Comparison of ENCODE assay signal across 7 cellular contexts in the genomic region with DNA sequence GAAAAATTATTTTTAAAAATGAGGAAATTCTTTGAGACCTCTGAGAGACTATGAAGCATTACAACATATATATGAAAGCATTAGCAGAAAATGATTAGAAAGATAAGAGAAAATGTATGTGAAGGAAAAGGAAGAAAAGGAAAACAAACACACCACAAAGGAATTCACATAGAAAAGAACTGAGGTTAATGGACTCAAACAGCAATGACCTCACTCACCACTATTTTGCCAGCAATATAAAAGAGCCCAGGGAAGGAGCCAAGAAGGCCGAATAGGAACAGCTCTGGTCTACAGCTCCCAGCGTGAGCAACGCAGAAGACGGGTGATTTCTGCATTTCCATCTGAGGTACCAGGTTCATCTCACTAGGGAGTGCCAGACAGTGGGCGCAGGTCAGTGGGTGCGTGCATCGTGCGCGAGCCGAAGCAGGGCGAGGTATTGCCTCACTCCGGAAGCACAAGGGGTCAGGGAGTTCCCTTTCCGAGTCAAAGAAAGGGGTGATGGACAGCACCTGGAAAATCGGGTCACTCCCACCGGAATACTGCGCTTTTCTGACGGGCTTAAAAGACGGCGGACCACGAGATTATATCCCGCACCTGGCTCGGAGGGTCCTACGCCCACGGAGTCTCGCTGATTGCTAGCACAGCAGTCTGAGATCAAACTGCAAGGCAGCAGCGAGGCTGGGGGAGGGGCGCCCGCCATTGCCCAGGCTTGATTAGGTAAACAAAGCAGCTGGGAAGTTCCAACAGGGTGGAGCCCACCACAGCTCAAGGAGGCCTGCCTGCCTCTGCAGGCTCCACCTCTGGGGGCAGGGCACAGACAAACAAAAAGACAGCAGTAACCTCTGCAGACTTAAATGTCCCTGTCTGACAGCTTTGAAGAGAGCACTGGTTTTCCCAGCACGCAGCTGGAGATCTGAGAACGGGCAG.
DNase-seq lines count a peak whose midpoint lies in the region; FAIRE-seq and TF ChIP-seq lines count a peak whose summit lies in the region.
"Not testable (repeated sequence)": the region's sequence is repeated elsewhere in the genome, so short reads cannot be mapped to it uniquely, and the experiment has no call there.

No MANE protein-coding gene starts in this region.

- CTCF ChIA-PET in endothelial cell of umbilical vein (lab: Charles Lee) = not testable (repeated sequence)

- dilution Hi-C loops in endothelial cell of umbilical vein (cut with MboI; ENCODE audit: extremely low pct_ligation_motif_present, low sequenced_read_pairs) = not testable (repeated sequence)

- intact Hi-C loops in endothelial cell of umbilical vein (cut with micrococcal nuclease) = not testable (repeated sequence)

- not testable (repeated sequence) for H3K27me3 ChIP-seq in HUES64 (ENCODE audit: insufficient read depth, low read length); endothelial cell of umbilical vein (ENCODE audit: control insufficient read depth in 2 of 2, insufficient read depth in 2 of 2, low read length in 2 of 2); iPS-15b (ENCODE audit: control insufficient read depth, insufficient read depth, low read length)

- whole genome bisulfite sequencing in HUES64 = 22% methylated on average over 30 of the region's 30 CpGs

- peak overlapping the region; percentile 37; the same call in 1 of the 2 replicates for H3K27ac ChIP-seq in HUES64 (ENCODE audit: low read depth, low read length)
- H3K27ac ChIP-seq in endothelial cell of umbilical vein (ENCODE audit: insufficient read depth, low read depth, low read length) = peak overlapping the region; percentile 55

- H3K4me1 ChIP-seq in ES-I3 (ENCODE audit: insufficient read depth, low read length); HUES64 (ENCODE audit: insufficient read depth, low read length); iPS-15b (ENCODE audit: control insufficient read depth, insufficient read depth, low read length): not testable (repeated sequence)
- peaks cover 20% of the 10 kb centered on the region for H3K4me1 ChIP-seq in endothelial cell of umbilical vein (ENCODE audit: control insufficient read depth, extremely low read depth, insufficient read depth, low read length)

- H4K20me1 ChIP-seq in endothelial cell of umbilical vein (replicated peaks; ENCODE audit: control insufficient read depth, extremely low read depth, insufficient read depth, low read length) = not testable (repeated sequence)

- H3K36me3 ChIP-seq in ES-I3 (ENCODE audit: insufficient read depth, low read length); HUES64 (ENCODE audit: insufficient read depth, low read length); endothelial cell of umbilical vein (ENCODE audit: control insufficient read depth in 2 of 2, extremely low read depth in 1 of 2, insufficient read depth in 2 of 2, low read length in 2 of 2); iPS-15b (ENCODE audit: control insufficient read depth, insufficient read depth, low read length): not testable (repeated sequence)

- TSS peak; percentile 66 for BruUV-seq in endothelial cell of umbilical vein (replicated peaks; lab: Mats Ljungman, UMichigan)

- peaks cover 15% of the 10 kb centered on the region for H3K36me3 Mint-ChIP-seq in neural crest cell (ENCODE audit: low read depth)

- TF ChIP-seq CTCF in endothelial cell of umbilical vein (IDR thresholded peaks at IDR 0.05; ENCODE audit: extremely low read depth in 1 of 2, insufficient read depth in 1 of 2, low read depth in 1 of 2, low read length in 2 of 2); neural crest cell (conservative IDR thresholded peaks at IDR 0.05): not testable (repeated sequence)

- H3K4me3 Mint-ChIP-seq in neural crest cell = peak overlapping the region; percentile 84

- DNase-seq in RPMI7951 (ENCODE audit: low read depth) (peak; percentile 3), astrocyte of the hippocampus (ENCODE audit: low read depth, low spot score) (peak; percentile 77), endothelial cell of umbilical vein (ENCODE audit: low read depth, low spot score) (peak; percentile 72), neural crest cell (ENCODE audit: low read depth, low spot score) (peak; percentile 7)

- H3K27me3 Mint-ChIP-seq in neural crest cell (ENCODE audit: low read depth) = not testable (repeated sequence)

- not testable (repeated sequence) for H3K79me2 ChIP-seq in endothelial cell of umbilical vein (ENCODE audit: control insufficient read depth, insufficient read depth, low read length)

- POLR2A ChIA-PET in endothelial cell of umbilical vein (lab: Charles Lee) = not testable (repeated sequence)

- H3K4me1 Mint-ChIP-seq in neural crest cell = peaks cover 20% of the 10 kb centered on the region

- not testable (repeated sequence) for H3K9me3 Mint-ChIP-seq in neural crest cell

- not testable (repeated sequence) for H3K9me1 ChIP-seq in endothelial cell of umbilical vein (replicated peaks; ENCODE audit: control insufficient read depth, extremely low read depth, insufficient read depth, low read length)

- H3K9me3 ChIP-seq in ES-I3 (ENCODE audit: control insufficient read depth, insufficient read depth, low read length); HUES64 (ENCODE audit: insufficient read depth, low read depth, low read length); endothelial cell of umbilical vein (replicated peaks; ENCODE audit: control insufficient read depth, insufficient read depth, low read length); iPS-15b (ENCODE audit: control insufficient read depth, insufficient read depth, low read length): not testable (repeated sequence)

- H3K27ac Mint-ChIP-seq in neural crest cell (ENCODE audit: unreplicated experiment) = peak overlapping the region; percentile 96

- H3K4me3 ChIP-seq in HUES64 (ENCODE audit: low read length) (peak overlapping the region; percentile 62), iPS-15b (ENCODE audit: low read depth, low read length) (peak overlapping the region; percentile 55)
- not testable (repeated sequence) for H3K4me3 ChIP-seq in endothelial cell of umbilical vein (replicated peaks in 1 of 3; ENCODE audit: insufficient read depth in 1 of 3, low read depth in 1 of 3, low read length in 3 of 3)

- H2AFZ ChIP-seq in endothelial cell of umbilical vein (ENCODE audit: low read depth, low read length) = not testable (repeated sequence)

- not testable (repeated sequence) for FAIRE-seq in endothelial cell of umbilical vein (lab: Jason Lieb, UNC)

- H3K9ac ChIP-seq in ES-I3 (ENCODE audit: low read depth, low read length) = peak overlapping the region; percentile 62
- peak overlapping the region; percentile 82 for H3K9ac ChIP-seq in HUES64 (ENCODE audit: low read depth, low read length)
- H3K9ac ChIP-seq in endothelial cell of umbilical vein (replicated peaks; ENCODE audit: extremely low read depth, insufficient read depth, low read length) = peak overlapping the region; percentile 34
- H3K9ac ChIP-seq in iPS-15b (ENCODE audit: low read depth, low read length) = peak overlapping the region; percentile 73

- TF ChIP-seq POLR2A in endothelial cell of umbilical vein (IDR thresholded peaks at IDR 0.05; ENCODE audit: low read depth, low read length) = not testable (repeated sequence)

- H3K4me2 ChIP-seq in endothelial cell of umbilical vein (ENCODE audit: insufficient read depth, low read length) = peak overlapping the region; percentile 62

TF ChIP-seq in endothelial cell of umbilical vein, 7 proteins besides CTCF, POLR2A, EP300 and RAD21:
- TF ChIP-seq GATA2 (IDR thresholded peaks at IDR 0.05; ENCODE audit: insufficient read depth, insufficient read length, low read depth, low read length) (peak; percentile 40), JUN (IDR thresholded peaks at IDR 0.05; ENCODE audit: borderline replicate concordance, insufficient read depth, insufficient read length, low read depth) (peak; percentile 37)
TF ChIP-seq in endothelial cell of umbilical vein: peak in this region for 2; not testable (repeated sequence) for 5.

Comparison
In these comparisons a context has a peak if more than half of its experiments do, and no peak if none do; other contexts are left out.
1. DNase-seq: peak in every context shown above with its lines; median percentile 77 in astrocyte of the hippocampus; 72 in endothelial cell of umbilical vein; 7 in neural crest cell; 3 in RPMI7951.